8 cellular contexts compared by ENCODE assay signal in genomic region chr7:138886501-138886917, GRCh38.
A peak's percentile ranks its signal among the peaks of the same experiment; 100 is the strongest.
DNase-seq lines count a peak whose midpoint lies in the region; ATAC-seq, FAIRE-seq and TF ChIP-seq lines count a peak whose summit lies in the region.

No MANE protein-coding gene starts in this region.

- H3K9me3 ChIP-seq in OCI-LY1 (ENCODE audit: low read length) (no peaks in the 10 kb centered on the region), astrocyte (ENCODE audit: insufficient read depth, low read depth, low read length) (no peaks in the 10 kb centered on the region), thyroid gland (no peaks in the 10 kb centered on the region)

- no peaks in the 10 kb centered on the region for H3K9me2 ChIP-seq in OCI-LY1 (ENCODE audit: low read depth, low read length)

- H3K4me1 ChIP-seq in OCI-LY1 (ENCODE audit: insufficient read depth, low read length, severe bottlenecking) (no peaks in the 10 kb centered on the region), astrocyte (ENCODE audit: insufficient read depth, low read length) (peaks cover 20% of the 10 kb centered on the region), thyroid gland (no peaks in the 10 kb centered on the region)

- peaks cover 2% of the 10 kb centered on the region for H3K9me3 Mint-ChIP-seq in astrocyte (ENCODE audit: unreplicated experiment)

- no peak overlapping the region for H3K27ac Mint-ChIP-seq in astrocyte (ENCODE audit: unreplicated experiment)

- H3K9ac ChIP-seq in OCI-LY1 (ENCODE audit: low read length) (no peak overlapping the region), astrocyte (ENCODE audit: low read length) (no peak overlapping the region)

- H3K27me3 ChIP-seq in OCI-LY1 (ENCODE audit: insufficient read depth, low read length) (no peaks in the 10 kb centered on the region; the same call in 1 of the 2 replicates), astrocyte (ENCODE audit: insufficient read depth, low read length) (no peaks in the 10 kb centered on the region), thyroid gland (no peaks in the 10 kb centered on the region)

- no peak overlapping the region for H3K27ac ChIP-seq in OCI-LY1 (ENCODE audit: low read depth, low read length, poor library complexity, severe bottlenecking)
- H3K27ac ChIP-seq in astrocyte (ENCODE audit: low read depth, low read length), result no peak overlapping the region
- no peak overlapping the region for H3K27ac ChIP-seq in thyroid gland

- DNase-seq in Right ventricle myocardium superior (no peak), Right ventricle myocardium inferior (ENCODE audit: missing footprints) (no peak), HT-29 (ENCODE audit: low spot score) (peak; percentile 85), astrocyte (ENCODE audit: low read depth) (peak; percentile 39), left kidney (ENCODE audit: low read depth, low spot score) (peak; percentile 78), thyroid gland (peak; percentile 4 to 8)

- H3F3A ChIP-seq in OCI-LY1 (ENCODE audit: insufficient read depth, low read length), result no peaks in the 10 kb centered on the region

- H3K79me2 ChIP-seq in OCI-LY1 (ENCODE audit: insufficient read depth, low read length) (no peaks in the 10 kb centered on the region), astrocyte (ENCODE audit: insufficient read depth, low read length) (no peaks in the 10 kb centered on the region)

- WGBS in thyroid gland, 2 donors, result 17 to 23% methylated on average over 4 of the region's 4 CpGs

- TF ChIP-seq CTCF in OCI-LY1 (IDR thresholded peaks at IDR 0.05; ENCODE audit: low read length) (peak; percentile 83), astrocyte (IDR thresholded peaks at IDR 0.05; ENCODE audit: insufficient read depth, low read depth, low read length) (peak; percentile 67), thyroid gland (IDR thresholded peaks at IDR 0.05) (peak; percentile 25 to 86 (median 69))

- H3K36me3 Mint-ChIP-seq in astrocyte (ENCODE audit: low read depth, unreplicated experiment), result peaks cover 7% of the 10 kb centered on the region

- H3K4me1 Mint-ChIP-seq in astrocyte (ENCODE audit: low read depth, unreplicated experiment), result peaks cover 14% of the 10 kb centered on the region

- H2AFZ ChIP-seq in OCI-LY1 (ENCODE audit: low read length) (no peak overlapping the region), astrocyte (ENCODE audit: low read depth, low read length) (no peak overlapping the region)

- FAIRE-seq in astrocyte (lab: Jason Lieb, UNC), result no peak

- no peak for TF ChIP-seq POLR2A in thyroid gland (IDR thresholded peaks at IDR 0.05)

- peak; percentile 20 for ATAC-seq in Right ventricle myocardium superior (ENCODE audit: poor library complexity)
- no peak for ATAC-seq in Right ventricle myocardium inferior
- ATAC-seq in GM21515 (IDR thresholded peaks at IDR 0.05; ENCODE audit: unreplicated experiment), result peak; percentile 90

- H3K4me2 ChIP-seq in OCI-LY1 (ENCODE audit: low read length) (no peak overlapping the region), astrocyte (ENCODE audit: low read length) (no peak overlapping the region)

- intact Hi-C loops in Right ventricle myocardium superior (cut with DNase I), result loop anchor here (5.0 kb wide), 1 partner anchor 96 kb away; the partner anchor contains the start of gene KIAA1549
- intact Hi-C loops in Right ventricle myocardium inferior (cut with DNase I), result loop anchor here (1.0 kb wide), 1 partner anchor 95 kb away; the partner anchor contains the start of gene KIAA1549
- intact Hi-C loops in thyroid gland (cut with DNase I), result loop anchor here (5.0 to 10.0 kb wide), 2 partner anchors 96 to 188 kb away; partner anchors contain the start of gene KIAA1549

- H3K4me3 ChIP-seq in OCI-LY1 (ENCODE audit: low read depth, low read length, poor library complexity, severe bottlenecking) (no peak overlapping the region), astrocyte (ENCODE audit: insufficient read depth, low read depth, low read length) (no peak overlapping the region), thyroid gland (replicated peaks in 1 of 3) (no peak overlapping the region)

- no peak overlapping the region for H3K4me3 Mint-ChIP-seq in astrocyte (ENCODE audit: unreplicated experiment)

- H3K36me3 ChIP-seq in OCI-LY1 (ENCODE audit: insufficient read depth, low read length) (no peaks in the 10 kb centered on the region), astrocyte (ENCODE audit: insufficient read depth, low read length) (no peaks in the 10 kb centered on the region), thyroid gland (no peaks in the 10 kb centered on the region)

- H4K20me1 ChIP-seq in OCI-LY1 (ENCODE audit: insufficient read depth, low read length) (no peaks in the 10 kb centered on the region), astrocyte (ENCODE audit: insufficient read depth, low read length) (no peaks in the 10 kb centered on the region)

- no peaks in the 10 kb centered on the region for H3K27me3 Mint-ChIP-seq in astrocyte (ENCODE audit: low read depth, unreplicated experiment)

Comparison
In these comparisons a context has a peak if more than half of its experiments do, and no peak if none do; other contexts are left out.
1. DNase-seq: peak in HT-29 (single experiment), astrocyte (single experiment), left kidney (single experiment) and thyroid gland (2 of 2); none in Right ventricle myocardium superior (single experiment) and Right ventricle myocardium inferior (single experiment).
2. Peak in every context shown above with its lines, with median percentiles within 50 percentile points of each other: CTCF ChIP-seq.